Comparison of ENCODE assay signal across 18 cellular contexts in genomic region chr13:36341718-36342117, GRCh38. TPM values are rescaled to one million over a fixed set of nuclear protein-coding genes. Genes with fewer than 3 reads are reported as not detected.
DNase-seq lines count a peak whose midpoint lies in the region; ATAC-seq, FAIRE-seq and TF ChIP-seq lines count a peak whose summit lies in the region.
"Had no signal": no experiment of that assay in that cellular context is flagged by ENCODE, and none has a peak within 500 bp of the region (broad histone marks: within the 10 kb centered on the region; RNA-seq: fewer than 3 reads in every experiment).

No MANE protein-coding gene starts in this region.

- peaks cover 87% of the 10 kb centered on the region for H3K79me2 ChIP-seq in astrocyte (ENCODE audit: insufficient read depth, low read length)

- no peak overlapping the region for H3K4me3 Mint-ChIP-seq in astrocyte (ENCODE audit: unreplicated experiment)
- H3K4me3 Mint-ChIP-seq: activated T-helper 17 cell treated with anti-CD3 and anti-CD28 coated beads, Interleukin-2, amount 50 U/mL, for 72 hours; naive thymus-derived CD8-positive, alpha-beta T cell; T-helper 2 cell treated with Interferon-gamma antibody and Interleukin-4, amounts not matched to agents 5 μg/mL and 100 μg/mL, for 36 hours had no signal

- H3K36me3 ChIP-seq in astrocyte (ENCODE audit: insufficient read depth, low read length) (no peaks in the 10 kb centered on the region), neuronal stem cell (replicated peaks in 1 of 2; ENCODE audit: control insufficient read depth in 2 of 2, insufficient read depth in 2 of 2, low read length in 2 of 2) (peaks cover 0 to 6% of the 10 kb centered on the region in 2 donors)
- H3K36me3 ChIP-seq: thoracic aorta had no signal

- no peaks in the 10 kb centered on the region for H3K9me3 ChIP-seq in astrocyte (ENCODE audit: insufficient read depth, low read depth, low read length)
- H3K9me3 ChIP-seq in neuronal stem cell (replicated peaks in 1 of 2; ENCODE audit: control insufficient read depth in 2 of 2, insufficient read depth in 1 of 2, low read depth in 1 of 2, low read length in 2 of 2): peaks cover 0 to 8% of the 10 kb centered on the region in 2 donors
- H3K9me3 ChIP-seq: thoracic aorta had no signal

- no peak overlapping the region for H3K18ac ChIP-seq in neuronal stem cell (ENCODE audit: low read length)

- no peak overlapping the region for H3K4me2 ChIP-seq in astrocyte (ENCODE audit: low read length)
- no peak overlapping the region for H3K4me2 ChIP-seq in neuronal stem cell (ENCODE audit: insufficient read depth, low read length, poor library complexity, severe bottlenecking)
- H3K4me2 ChIP-seq: KMS-11 had no signal

- no peak overlapping the region for H4K8ac ChIP-seq in neuronal stem cell (ENCODE audit: low read depth, low read length)

- no peak overlapping the region for H2BK5ac ChIP-seq in neuronal stem cell (ENCODE audit: low read length)

- H3K14ac ChIP-seq in neuronal stem cell (ENCODE audit: low read length): no peak overlapping the region

- H2AFZ ChIP-seq in astrocyte (ENCODE audit: low read depth, low read length): no peak overlapping the region
- no peak overlapping the region for H2AFZ ChIP-seq in neuronal stem cell (ENCODE audit: low read length)

- ATAC-seq in HG03139 (IDR thresholded peaks at IDR 0.05; ENCODE audit: unreplicated experiment): no peak
- no peak for ATAC-seq in GM19328 (IDR thresholded peaks at IDR 0.05; ENCODE audit: unreplicated experiment)
- ATAC-seq: activated CD4-positive, CD25-positive, alpha-beta regulatory T cell treated with anti-CD3 and anti-CD28 coated beads, Interleukin-2, amount 50 U/mL, for 24 hours; activated T-helper 17 cell treated with anti-CD3 and anti-CD28 coated beads, Interleukin-2, amount 50 U/mL, for 72 hours; naive thymus-derived CD8-positive, alpha-beta T cell; Right ventricle myocardium inferior had no signal

- no CpG with 5 or more reads among the region's 1 CpG for WGBS in neuronal stem cell (ENCODE audit: extremely low coverage in 2 of 2, insufficient read length in 2 of 2, insufficient replicate concordance in 1 of 2), 2 donors

- no peak overlapping the region for H2BK12ac ChIP-seq in neuronal stem cell (ENCODE audit: low read length)

- H4K20me1 ChIP-seq in astrocyte (ENCODE audit: insufficient read depth, low read length): peaks cover 53% of the 10 kb centered on the region

- H2AK5ac ChIP-seq in neuronal stem cell (ENCODE audit: low read depth, low read length): no peak overlapping the region

- no peaks in the 10 kb centered on the region for H3K27me3 ChIP-seq in astrocyte (ENCODE audit: insufficient read depth, low read length)
- no peaks in the 10 kb centered on the region for H3K27me3 ChIP-seq in neuronal stem cell (ENCODE audit: control insufficient read depth in 3 of 3, insufficient read depth in 3 of 3, low read depth in 1 of 3, low read length in 3 of 3)

- no peaks in the 10 kb centered on the region for H3K9me3 Mint-ChIP-seq in astrocyte (ENCODE audit: unreplicated experiment)
- H3K9me3 Mint-ChIP-seq: activated T-helper 17 cell treated with anti-CD3 and anti-CD28 coated beads, Interleukin-2, amount 50 U/mL, for 72 hours; naive thymus-derived CD8-positive, alpha-beta T cell; T-helper 2 cell treated with Interferon-gamma antibody and Interleukin-4, amounts not matched to agents 5 μg/mL and 100 μg/mL, for 36 hours had no signal

- no peak for FAIRE-seq in astrocyte (lab: Jason Lieb, UNC)
- FAIRE-seq in frontal cortex (lab: Jason Lieb, UNC): no peak

- H4K91ac ChIP-seq in neuronal stem cell (ENCODE audit: low read depth, low read length, poor library complexity): no peak overlapping the region

- H3K9ac ChIP-seq in astrocyte (ENCODE audit: low read length): no peak overlapping the region
- H3K9ac ChIP-seq in neuronal stem cell (ENCODE audit: low read depth, low read length, poor library complexity): no peak overlapping the region
- H3K9ac ChIP-seq: KMS-11 had no signal

- no peak overlapping the region for H3K4ac ChIP-seq in neuronal stem cell (ENCODE audit: low read length)

- no peak overlapping the region for H3K27ac ChIP-seq in astrocyte (ENCODE audit: low read depth, low read length)
- H3K27ac ChIP-seq in neuronal stem cell (replicated peaks; ENCODE audit: low read length): no peak overlapping the region
- H3K27ac ChIP-seq: KMS-11, thoracic aorta had no signal

- H3K4me1 ChIP-seq in astrocyte (ENCODE audit: insufficient read depth, low read length) (peaks cover 10% of the 10 kb centered on the region), neuronal stem cell (ENCODE audit: control insufficient read depth in 2 of 2, insufficient read depth in 1 of 2, low read depth in 1 of 2, low read length in 2 of 2) (peaks cover 0 to 3% of the 10 kb centered on the region in 2 donors)

- no peak for TF ChIP-seq CTCF in astrocyte (IDR thresholded peaks at IDR 0.05; ENCODE audit: insufficient read depth, low read depth, low read length)

- H3K23ac ChIP-seq in neuronal stem cell (ENCODE audit: low read depth, low read length, poor library complexity): no peak overlapping the region

- peaks cover 40% of the 10 kb centered on the region for H3K4me1 Mint-ChIP-seq in astrocyte (ENCODE audit: low read depth, unreplicated experiment)

- H2BK120ac ChIP-seq in neuronal stem cell (ENCODE audit: low read depth, low read length): no peak overlapping the region

- no peaks in the 10 kb centered on the region for H3K27me3 Mint-ChIP-seq in astrocyte (ENCODE audit: low read depth, unreplicated experiment)
- H3K27me3 Mint-ChIP-seq: activated T-helper 17 cell treated with anti-CD3 and anti-CD28 coated beads, Interleukin-2, amount 50 U/mL, for 72 hours had no signal

- DNase-seq in EH (ENCODE audit: low read depth) (peak; percentile 59), M059J (ENCODE audit: low read depth) (peak; percentile 62), astrocyte (ENCODE audit: low read depth) (peak; percentile 58), hepatic stellate cell (ENCODE audit: low spot score) (peak; percentile 8), neuronal stem cell (ENCODE audit: low spot score) (no peak), frontal cortex (ENCODE audit: low spot score in 2 of 2) (no peak)
- DNase-seq: naive thymus-derived CD8-positive, alpha-beta T cell; NCI-H1436 treated with DMSO at 0.1 percent for 48 hours; posterior cingulate gyrus had no signal

- no peak overlapping the region for H3K4me3 ChIP-seq in astrocyte (ENCODE audit: insufficient read depth, low read depth, low read length)
- H3K4me3 ChIP-seq in neuronal stem cell (ENCODE audit: low read length in 2 of 2): no peak overlapping the region
- H3K4me3 ChIP-seq: lung, thoracic aorta had no signal

- H3K36me3 Mint-ChIP-seq in astrocyte (ENCODE audit: low read depth, unreplicated experiment): no peaks in the 10 kb centered on the region

- no peak overlapping the region for H3K27ac Mint-ChIP-seq in astrocyte (ENCODE audit: unreplicated experiment)
- H3K27ac Mint-ChIP-seq: activated T-helper 17 cell treated with anti-CD3 and anti-CD28 coated beads, Interleukin-2, amount 50 U/mL, for 72 hours; T-helper 2 cell treated with Interferon-gamma antibody and Interleukin-4, amounts not matched to agents 5 μg/mL and 100 μg/mL, for 36 hours had no signal

- peaks cover 2% of the 10 kb centered on the region for H3K79me1 ChIP-seq in neuronal stem cell (ENCODE audit: low read depth, low read length)

- H2BK15ac ChIP-seq in neuronal stem cell (ENCODE audit: low read length): no peak overlapping the region

RNA-seq across cellular contexts. Expression of gene SPART, which starts 4.5 kb away (rescaled TPM):
- 37.1 and 52.2 TPM in 2 replicates for total RNA-seq in M059J (2014; rRNA removed; shearing (Covaris generic))
- total RNA-seq in astrocyte (47.7 and 50.6 TPM in 2 replicates), frontal cortex (16.7 TPM)
- 63.6 TPM for polyA plus RNA-seq in neuronal stem cell (2013, experiment 1 of 2)
- polyA plus RNA-seq in neuronal stem cell (2013, experiment 2 of 2): 63.9 TPM

RNA-seq across cellular contexts. Expression of gene CCDC169, which starts 44.1 kb away (rescaled TPM):
- total RNA-seq in M059J (2014; rRNA removed; shearing (Covaris generic)): 3.7 and 5.0 TPM in 2 replicates
- total RNA-seq in astrocyte (0.62 and 0.98 TPM in 2 replicates), frontal cortex (6.9 TPM)
- polyA plus RNA-seq in neuronal stem cell (2013, experiment 1 of 2): 8.4 TPM
- polyA plus RNA-seq in neuronal stem cell (2013, experiment 2 of 2): 9.4 TPM
- total RNA-seq: naive thymus-derived CD8-positive, alpha-beta T cell; Right ventricle myocardium inferior; thoracic aorta had no signal

Comparison
In these comparisons a context has a peak if more than half of its experiments do, and no peak if none do; other contexts are left out.
1. DNase-seq: peak in EH (single experiment), M059J (single experiment), astrocyte (single experiment) and hepatic stellate cell (single experiment); none in neuronal stem cell (single experiment) and frontal cortex (0 of 2).